Comparison of ENCODE assay signal across 15 cellular contexts in the genomic region with DNA sequence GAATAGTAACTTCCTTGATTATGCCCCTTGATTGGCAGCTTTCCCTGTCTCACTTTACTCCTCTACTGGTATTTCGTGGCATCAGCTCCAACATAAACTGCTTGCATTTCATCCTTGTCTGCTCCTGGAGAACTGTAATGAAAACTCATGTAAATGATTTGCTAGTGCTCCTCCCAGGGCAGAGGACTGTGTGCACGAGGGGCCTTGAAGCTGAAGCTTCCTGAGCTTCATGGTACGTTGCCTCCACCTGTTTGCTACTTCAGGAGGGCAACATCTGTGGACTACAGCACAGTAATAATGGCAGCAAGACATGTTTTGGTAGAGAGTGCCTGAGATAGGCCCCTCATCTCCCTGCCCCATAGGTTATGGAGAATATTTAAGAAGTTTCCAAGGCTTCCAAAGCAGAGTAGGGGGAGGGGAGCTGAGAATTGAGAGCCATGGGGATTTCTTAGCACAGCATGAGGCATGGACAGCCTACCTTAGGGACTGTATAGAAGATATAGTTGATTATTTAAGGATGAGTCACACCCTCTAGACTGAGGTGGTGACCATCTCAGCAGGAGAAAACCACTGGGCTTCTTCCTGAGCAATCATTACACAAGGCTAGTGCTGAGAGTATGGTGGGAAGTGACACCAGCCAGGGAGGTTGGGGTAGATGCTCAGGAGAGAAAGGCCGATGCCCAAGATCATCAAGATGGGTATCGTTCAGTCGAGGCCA. TPM values are rescaled to one million over a fixed set of nuclear protein-coding genes. Genes with fewer than 3 reads are reported as not detected.
DNase-seq lines count a peak whose midpoint lies in the region; ATAC-seq, FAIRE-seq and TF ChIP-seq lines count a peak whose summit lies in the region.
"Had no signal": no experiment of that assay in that cellular context is flagged by ENCODE, and none has a peak within 500 bp of the region (broad histone marks: within the 10 kb centered on the region; RNA-seq: fewer than 3 reads in every experiment).

No MANE protein-coding gene starts in this region.

- peaks cover 11% of the 10 kb centered on the region for H3K9me3 Mint-ChIP-seq in neural crest cell
- H3K9me3 Mint-ChIP-seq: neural progenitor cell had no signal

- no peaks in the 10 kb centered on the region for H4K20me1 ChIP-seq in HCT116 (ENCODE audit: insufficient read depth)

- no peak for TF ChIP-seq CTCF in HCT116 (IDR thresholded peaks at IDR 0.05 in 2 of 3, conservative IDR thresholded peaks at IDR 0.05 in 1 of 3; ENCODE audit: borderline replicate concordance in 1 of 3, insufficient read depth in 1 of 3, low read depth in 2 of 3, low read length in 2 of 3)
- no peak for TF ChIP-seq CTCF in neural crest cell (conservative IDR thresholded peaks at IDR 0.05)
- no peak for TF ChIP-seq CTCF in colonic mucosa (IDR thresholded peaks at IDR 0.05)

- POLR2A ChIA-PET in HCT116 (lab: Charles Lee), result no interaction called here

- peaks cover 5 to 12% of the 10 kb centered on the region in 2 experiments; a peak in 3 of 4 replicates for H3K4me1 ChIP-seq in HCT116 (ENCODE audit: control insufficient read depth in 1 of 2, insufficient read depth in 2 of 2, low read length in 2 of 2)
- H3K4me1 ChIP-seq in colonic mucosa, result no peaks in the 10 kb centered on the region
- H3K4me1 ChIP-seq: neural progenitor cell, testis had no signal

- H3K36me3 Mint-ChIP-seq in neural crest cell (ENCODE audit: low read depth), result no peaks in the 10 kb centered on the region
- H3K36me3 Mint-ChIP-seq: neural progenitor cell had no signal

- no peaks in the 10 kb centered on the region for H3K9me3 ChIP-seq in HCT116 (ENCODE audit: control insufficient read depth in 1 of 2, insufficient read depth in 1 of 2, low read depth in 1 of 2, low read length in 2 of 2)
- H3K9me3 ChIP-seq in colonic mucosa, result no peaks in the 10 kb centered on the region
- H3K9me3 ChIP-seq: testis had no signal

- H3K9ac ChIP-seq in HCT116 (ENCODE audit: low read length) (no peak overlapping the region), colonic mucosa (ENCODE audit: low read depth in 2 of 2, low read length in 2 of 2) (no peak overlapping the region)
- H3K9ac ChIP-seq: neural progenitor cell had no signal

- no peak for FAIRE-seq in urothelium cell line (lab: Jason Lieb, UNC)

- H3K9me2 ChIP-seq in HCT116 (ENCODE audit: insufficient read depth), result no peaks in the 10 kb centered on the region

- no peak overlapping the region for H3K27ac ChIP-seq in HCT116 (ENCODE audit: low read depth, low read length)
- H3K27ac ChIP-seq in colonic mucosa, result no peak overlapping the region
- H3K27ac ChIP-seq: neural progenitor cell, PC-9, testis had no signal

- H3K79me2 ChIP-seq in HCT116 (ENCODE audit: insufficient read depth, low read length), result no peaks in the 10 kb centered on the region

- H3K4me2 ChIP-seq in HCT116 (ENCODE audit: low read length), result no peak overlapping the region
- H3K4me2 ChIP-seq: neural progenitor cell, PC-9 had no signal

- H3K4me3 ChIP-seq in HCT116 (replicated peaks in 1 of 2; ENCODE audit: low read depth in 1 of 2, low read length in 2 of 2) (no peak overlapping the region), colonic mucosa (no peak overlapping the region)
- H3K4me3 ChIP-seq: neural progenitor cell, PC-9, testis had no signal

- H3K36me3 ChIP-seq in HCT116 (ENCODE audit: control insufficient read depth in 1 of 2, insufficient read depth in 2 of 2, low read length in 2 of 2), result no peaks in the 10 kb centered on the region
- H3K36me3 ChIP-seq in colonic mucosa, result no peaks in the 10 kb centered on the region
- H3K36me3 ChIP-seq: neural progenitor cell had no signal

- no peak overlapping the region for H2AFZ ChIP-seq in HCT116 (ENCODE audit: low read depth, low read length, poor library complexity, severe bottlenecking)
- H2AFZ ChIP-seq: neural progenitor cell, PC-9 had no signal

- no TSS peak for BruUV-seq in HCT116 (replicated peaks; lab: Mats Ljungman, UMichigan)

- no peak for TF ChIP-seq RAD21 in HCT116 (IDR thresholded peaks at IDR 0.05; ENCODE audit: low read depth)

- DNase-seq in HCT116 (ENCODE audit: low read depth, low spot score), result no peak
- DNase-seq in neural crest cell (ENCODE audit: low read depth, low spot score), result no peak
- no peak for DNase-seq in activated naive CD4-positive, alpha-beta T cell treated with Interleukin-2 at 50 U/mL for 16 hours
- no peak for DNase-seq in activated gamma-delta T cell treated with Interleukin-2 at 50 U/mL for 16 hours
- DNase-seq in colonic mucosa, result no peak
- no peak for DNase-seq in urothelium cell line (ENCODE audit: low spot score)
- DNase-seq: activated gamma-delta T cell; NCI-H1417; PC-9; stimulated activated CD4-positive, alpha-beta T cell treated with anti-CD3 and anti-CD28 coated beads, Interleukin-2, amount 100 ng/mL, for 48 hours; testis had no signal

- no peak for TF ChIP-seq POLR2A in HCT116 (IDR thresholded peaks at IDR 0.05; ENCODE audit: borderline replicate concordance, extremely low read depth, insufficient read depth, insufficient read length)

- H3K27ac Mint-ChIP-seq in neural crest cell (ENCODE audit: unreplicated experiment), result peak overlapping the region; percentile 35
- H3K27ac Mint-ChIP-seq: neural progenitor cell had no signal

- RAD21 ChIA-PET in HCT116 (lab: Charles Lee; ENCODE audit: low non-redundant PET in 1 of 2, low total read pairs in 2 of 2, uncharacterized antibody in 2 of 2, unreplicated experiment in 2 of 2), result no interaction called here

- CTCF ChIA-PET in HCT116 (lab: Charles Lee), result no interaction called here

- no peak overlapping the region for H3K4me3 Mint-ChIP-seq in neural crest cell
- H3K4me3 Mint-ChIP-seq: neural progenitor cell had no signal

- no peaks in the 10 kb centered on the region for H3K4me1 Mint-ChIP-seq in neural crest cell
- H3K4me1 Mint-ChIP-seq: neural progenitor cell had no signal

- H3K27me3 ChIP-seq in HCT116 (ENCODE audit: insufficient read depth, low read length), result no peaks in the 10 kb centered on the region
- no peaks in the 10 kb centered on the region for H3K27me3 ChIP-seq in colonic mucosa
- H3K27me3 ChIP-seq: neural progenitor cell, testis had no signal

- no peaks in the 10 kb centered on the region for H3K27me3 Mint-ChIP-seq in neural crest cell (ENCODE audit: low read depth)

- intact Hi-C loops in HCT116 (cut with micrococcal nuclease) (no loop called here), colonic mucosa (cut with DNase I) (no loop called here)

- ATAC-seq in GM18909 (IDR thresholded peaks at IDR 0.05; ENCODE audit: poor library complexity, unreplicated experiment), result peak; percentile 92
- ATAC-seq in HCT116, result peak; percentile 36; the same call in 1 of the 2 replicates
- peak; percentile 85 for ATAC-seq in HG03457 (IDR thresholded peaks at IDR 0.05; ENCODE audit: unreplicated experiment)

TF ChIP-seq in HCT116, 20 proteins besides CTCF, POLR2A, EP300 and RAD21:
- TF ChIP-seq ZNF274 (IDR thresholded peaks at IDR 0.05; ENCODE audit: low read depth, low read length), result no peak
- no peak for TF ChIP-seq POLR2AphosphoS5 (IDR thresholded peaks at IDR 0.05; ENCODE audit: low read depth, low read length)
- no peak for TF ChIP-seq YY1 (IDR thresholded peaks at IDR 0.05; ENCODE audit: extremely low read depth, insufficient replicate concordance, low read depth, low read length)
- no peak for TF ChIP-seq TCF7L2 (IDR thresholded peaks at IDR 0.05; ENCODE audit: borderline replicate concordance, extremely low read depth, insufficient read depth, insufficient read length)
- no peak for TF ChIP-seq ELF1 (IDR thresholded peaks at IDR 0.05; ENCODE audit: borderline replicate concordance, low read depth)
- no peak for TF ChIP-seq EGR1 (IDR thresholded peaks at IDR 0.05; ENCODE audit: low read depth)
- TF ChIP-seq CBX3 (IDR thresholded peaks at IDR 0.05; ENCODE audit: low read depth), result no peak
- TF ChIP-seq, protein P1, sequence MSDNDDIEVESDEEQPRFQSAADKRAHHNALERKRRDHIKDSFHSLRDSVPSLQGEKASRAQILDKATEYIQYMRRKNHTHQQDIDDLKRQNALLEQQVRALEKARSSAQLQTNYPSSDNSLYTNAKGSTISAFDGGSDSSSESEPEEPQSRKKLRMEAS (IDR thresholded peaks at IDR 0.05), result no peak
- TF ChIP-seq EZH2 (IDR thresholded peaks at IDR 0.05), result no peak
- no peak for TF ChIP-seq FOSL1 (IDR thresholded peaks at IDR 0.05; ENCODE audit: low read depth)
- TF ChIP-seq, protein P2, sequence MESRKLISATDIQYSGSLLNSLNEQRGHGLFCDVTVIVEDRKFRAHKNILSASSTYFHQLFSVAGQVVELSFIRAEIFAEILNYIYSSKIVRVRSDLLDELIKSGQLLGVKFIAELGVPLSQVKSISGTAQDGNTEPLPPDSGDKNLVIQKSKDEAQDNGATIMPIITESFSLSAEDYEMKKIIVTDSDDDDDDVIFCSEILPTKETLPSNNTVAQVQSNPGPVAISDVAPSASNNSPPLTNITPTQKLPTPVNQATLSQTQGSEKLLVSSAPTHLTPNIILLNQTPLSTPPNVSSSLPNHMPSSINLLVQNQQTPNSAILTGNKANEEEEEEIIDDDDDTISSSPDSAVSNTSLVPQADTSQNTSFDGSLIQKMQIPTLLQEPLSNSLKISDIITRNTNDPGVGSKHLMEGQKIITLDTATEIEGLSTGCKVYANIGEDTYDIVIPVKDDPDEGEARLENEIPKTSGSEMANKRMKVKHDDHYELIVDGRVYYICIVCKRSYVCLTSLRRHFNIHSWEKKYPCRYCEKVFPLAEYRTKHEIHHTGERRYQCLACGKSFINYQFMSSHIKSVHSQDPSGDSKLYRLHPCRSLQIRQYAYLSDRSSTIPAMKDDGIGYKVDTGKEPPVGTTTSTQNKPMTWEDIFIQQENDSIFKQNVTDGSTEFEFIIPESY (IDR thresholded peaks at IDR 0.05; ENCODE audit: extremely low read depth, insufficient replicate concordance, low read length), result no peak
- TF ChIP-seq, protein P3, sequence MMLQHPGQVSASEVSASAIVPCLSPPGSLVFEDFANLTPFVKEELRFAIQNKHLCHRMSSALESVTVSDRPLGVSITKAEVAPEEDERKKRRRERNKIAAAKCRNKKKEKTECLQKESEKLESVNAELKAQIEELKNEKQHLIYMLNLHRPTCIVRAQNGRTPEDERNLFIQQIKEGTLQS (IDR thresholded peaks at IDR 0.05), result no peak
- TF ChIP-seq SIN3A (IDR thresholded peaks at IDR 0.05; ENCODE audit: low read depth), result no peak
- no peak for TF ChIP-seq CEBPB (IDR thresholded peaks at IDR 0.05; ENCODE audit: low read depth)
- no peak for TF ChIP-seq JUND (IDR thresholded peaks at IDR 0.05)

RNA-seq across cellular contexts. Expression of a gene that starts 29.5 kb away (rescaled TPM):
- not detected for total RNA-seq in HCT116 (2021; ENCODE audit: unreplicated experiment)
- polyA plus RNA-seq in HCT116 (2012), result not detected in 2 replicates
- total RNA-seq in neural crest cell, result not detected in 2 replicates
- not detected for total RNA-seq in colonic mucosa
- total RNA-seq: dermis microvascular lymphatic vessel endothelial cell, PC-9, testis had no signal

Comparison
In these comparisons a context has a peak if more than half of its experiments do, and no peak if none do; other contexts are left out.
1. ATAC-seq: peak in every context shown above with its lines; median percentile 92 in GM18909; 85 in HG03457; 36 in HCT116.